7 cellular contexts compared by ENCODE assay signal in the genomic region with DNA sequence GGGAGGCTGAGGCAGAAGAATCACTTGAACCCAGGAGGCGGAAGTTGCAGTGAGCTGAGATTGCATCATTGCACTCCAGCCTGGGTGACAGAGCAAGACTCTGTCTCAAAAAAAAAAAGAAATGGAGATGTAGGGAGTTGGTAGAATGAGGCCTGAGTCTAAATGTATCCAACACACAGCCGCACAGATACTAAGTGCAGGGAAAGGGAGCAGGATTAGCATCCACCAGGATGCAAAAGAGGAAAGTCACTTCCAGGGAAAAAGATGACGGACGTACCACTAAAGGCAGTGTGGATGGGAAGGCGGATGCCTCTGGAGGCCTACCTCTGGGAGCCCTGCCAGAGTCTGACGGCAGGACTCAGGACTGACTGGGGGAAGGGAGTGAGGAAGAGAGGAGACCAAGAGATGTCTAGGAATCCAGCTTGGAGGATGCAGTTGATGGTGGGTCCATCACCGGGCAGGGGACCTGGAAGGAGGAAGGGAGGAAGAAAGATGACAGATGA. TPM values are rescaled to one million over a fixed set of nuclear protein-coding genes. Genes with fewer than 3 reads are reported as not detected.
DNase-seq lines count a peak whose midpoint lies in the region; ATAC-seq and TF ChIP-seq lines count a peak whose summit lies in the region.
"Had no signal": no experiment of that assay in that cellular context is flagged by ENCODE, and none has a peak within 500 bp of the region (broad histone marks: within the 10 kb centered on the region; RNA-seq: fewer than 3 reads in every experiment).

No MANE protein-coding gene starts in this region.

- no peak overlapping the region for H3K27ac Mint-ChIP-seq in activated naive CD8-positive, alpha-beta T cell treated with anti-CD3 and anti-CD28 coated beads, Interleukin-2, amount 50 U/mL, for 24 hours

- intact Hi-C loops in heart right ventricle (cut with DNase I), result loop anchor here in 7 of 10 donors (10.0 kb wide), 4 partner anchors 105 to 1065 kb away; a partner anchor contains a TSS

- ATAC-seq in heart right ventricle, result peak in 7 of 8 donors; percentile 55 to 83 (median 73)
- no peak for ATAC-seq in activated naive CD8-positive, alpha-beta T cell treated with anti-CD3 and anti-CD28 coated beads, Interleukin-2, amount 50 U/mL, for 24 hours

- H3K4me1 Mint-ChIP-seq in activated naive CD8-positive, alpha-beta T cell treated with anti-CD3 and anti-CD28 coated beads, Interleukin-2, amount 50 U/mL, for 24 hours, result peaks cover 2% of the 10 kb centered on the region

- no peak for TF ChIP-seq CTCF in heart right ventricle (IDR thresholded peaks at IDR 0.05)

- no peak overlapping the region for H3K4me3 Mint-ChIP-seq in activated naive CD8-positive, alpha-beta T cell treated with anti-CD3 and anti-CD28 coated beads, Interleukin-2, amount 50 U/mL, for 24 hours

- peaks cover 7% of the 10 kb centered on the region for H3K36me3 Mint-ChIP-seq in activated naive CD8-positive, alpha-beta T cell treated with anti-CD3 and anti-CD28 coated beads, Interleukin-2, amount 50 U/mL, for 24 hours (ENCODE audit: low read depth)

- H3K27me3 ChIP-seq in heart right ventricle, result peaks cover 0 to 1% (median 0%) of the 10 kb centered on the region in 7 donors
- H3K27me3 ChIP-seq: cardiac muscle cell had no signal

- H3K27me3 Mint-ChIP-seq in activated naive CD8-positive, alpha-beta T cell treated with anti-CD3 and anti-CD28 coated beads, Interleukin-2, amount 50 U/mL, for 24 hours, result no peaks in the 10 kb centered on the region

- H3K4me1 ChIP-seq in heart right ventricle, result no peaks in the 10 kb centered on the region

- no peaks in the 10 kb centered on the region for H3K9me3 ChIP-seq in heart right ventricle

- 29 to 37% methylated on average over 7 of the region's 7 CpGs for WGBS in heart right ventricle, 2 donors

- DNase-seq in HT1080 (ENCODE audit: low read depth), result peak; percentile 50
- DNase-seq in heart right ventricle, result peak; percentile 30 to 50
- no peak for DNase-seq in DMS79 (lab: John Stamatoyannopoulos, UW)
- DNase-seq in activated naive CD8-positive, alpha-beta T cell treated with anti-CD3 and anti-CD28 coated beads, Interleukin-2, amount 50 U/mL, for 24 hours, result no peak
- DNase-seq: activated CD4-positive, alpha-beta T cell treated with anti-CD3 and anti-CD28 coated beads, Interleukin-2, amount 50 U/mL, for 4 hours; OCI-M1 had no signal

- H3K4me3 ChIP-seq in heart right ventricle, result no peak overlapping the region
- H3K4me3 ChIP-seq: cardiac muscle cell had no signal

- no peaks in the 10 kb centered on the region for H3K9me3 Mint-ChIP-seq in activated naive CD8-positive, alpha-beta T cell treated with anti-CD3 and anti-CD28 coated beads, Interleukin-2, amount 50 U/mL, for 24 hours

- peaks cover 0 to 68% (median 12%) of the 10 kb centered on the region in 9 donors for H3K36me3 ChIP-seq in heart right ventricle
- H3K36me3 ChIP-seq: cardiac muscle cell had no signal

- no peak overlapping the region for H3K27ac ChIP-seq in heart right ventricle
- H3K27ac ChIP-seq: cardiac muscle cell had no signal

RNA-seq across cellular contexts. Expression of a gene that starts 6.8 kb away (rescaled TPM):
- 14.3 and 16.2 TPM in 2 replicates for total RNA-seq in HT1080 (2014; rRNA removed; shearing (Covaris generic))
- polyA plus RNA-seq in HT1080 (2015; cell fraction: cytosol; rRNA removed), result 12.5 and 13.3 TPM in 2 replicates
- polyA plus RNA-seq in HT1080 (2015; cell fraction: nucleus; rRNA removed), result 21.4 and 25.6 TPM in 2 replicates
- total RNA-seq in heart right ventricle, result 10 to 100 TPM in 9 of 10 donors, 1 to 10 TPM in 1; 9.8 to 16.1 (median 12.2) TPM
- 10 to 100 TPM; 13.3 to 14.1 TPM for polyA plus RNA-seq in heart right ventricle

RNA-seq across cellular contexts. Expression of a gene that starts 16.3 kb away (rescaled TPM):
- not detected in 2 replicates for total RNA-seq in HT1080 (2014; rRNA removed; shearing (Covaris generic))
- polyA plus RNA-seq in HT1080 (2015; cell fraction: cytosol; rRNA removed), result not detected in 2 replicates
- not detected in 2 replicates for polyA plus RNA-seq in HT1080 (2015; cell fraction: nucleus; rRNA removed)
- total RNA-seq in heart right ventricle, result 1 to 10 TPM in 5 of 10 donors, under 1 TPM in 5; 0.42 to 3.5 (median 0.99) TPM
- 1 to 10 TPM in 1 of 2 donors, under 1 TPM in 1; 0.64 to 1.0 TPM for polyA plus RNA-seq in heart right ventricle

RNA-seq across cellular contexts. Expression of a gene that starts 21.2 kb away (rescaled TPM):
- 6.6 and 11.0 TPM in 2 replicates for total RNA-seq in HT1080 (2014; rRNA removed; shearing (Covaris generic))
- polyA plus RNA-seq in HT1080 (2015; cell fraction: cytosol; rRNA removed), result 9.6 and 10.1 TPM in 2 replicates
- polyA plus RNA-seq in HT1080 (2015; cell fraction: nucleus; rRNA removed), result 27.3 and 29.1 TPM in 2 replicates
- total RNA-seq in heart right ventricle, result 1 to 10 TPM in 2 of 10 donors, under 1 TPM in 8; 0.17 to 1.7 (median 0.58) TPM
- polyA plus RNA-seq in heart right ventricle, result under 1 TPM; 0.44 to 0.51 TPM

RNA-seq across cellular contexts. Expression of a gene that starts 21.8 kb away (rescaled TPM):
- total RNA-seq in HT1080 (2014; rRNA removed; shearing (Covaris generic)), result 0.60 and 1.0 TPM in 2 replicates
- polyA plus RNA-seq in HT1080 (2015; cell fraction: cytosol; rRNA removed), result 1.1 and 2.0 TPM in 2 replicates
- polyA plus RNA-seq in HT1080 (2015; cell fraction: nucleus; rRNA removed), result 2.0 and 2.4 TPM in 2 replicates
- under 1 TPM in 5 of 10 donors, not detected in 5; 0.13 to 0.57 (median 0.40) TPM for total RNA-seq in heart right ventricle
- polyA plus RNA-seq in heart right ventricle, result under 1 TPM in 1 of 2 donors, not detected in 1; 0.22 TPM

RNA-seq across cellular contexts. Expression of a gene that starts 23.8 kb away (rescaled TPM):
- total RNA-seq in HT1080 (2014; rRNA removed; shearing (Covaris generic)), result not detected in 2 replicates
- 0.03 TPM in 1 of 2 replicates, not detected in the other for polyA plus RNA-seq in HT1080 (2015; cell fraction: cytosol; rRNA removed)
- polyA plus RNA-seq in HT1080 (2015; cell fraction: nucleus; rRNA removed), result 0.01 TPM in 1 of 2 replicates, not detected in the other
- 1 to 10 TPM in 3 of 10 donors, under 1 TPM in 7; 0.30 to 1.7 (median 0.74) TPM for total RNA-seq in heart right ventricle
- 1 to 10 TPM in 1 of 2 donors, under 1 TPM in 1; 0.20 to 1.7 TPM for polyA plus RNA-seq in heart right ventricle

Comparison
In these comparisons a context has a peak if more than half of its experiments do, and no peak if none do; other contexts are left out.
1. DNase-seq: peak in HT1080 (single experiment) and heart right ventricle (2 of 2); none in DMS79 (single experiment) and activated naive CD8-positive, alpha-beta T cell treated with anti-CD3 and anti-CD28 coated beads, Interleukin-2, amount 50 U/mL, for 24 hours (single experiment).